In genomic region chr2:239245872-239246701, GRCh38 we compare ENCODE assay signal across 13 cellular contexts.
DNase-seq lines count a peak whose midpoint lies in the region; ATAC-seq, FAIRE-seq and TF ChIP-seq lines count a peak whose summit lies in the region.
"Had no signal": no experiment of that assay in that cellular context is flagged by ENCODE, and none has a peak within 500 bp of the region (broad histone marks: within the 10 kb centered on the region; RNA-seq: fewer than 3 reads in every experiment).

No MANE protein-coding gene starts in this region.

- no peak overlapping the region for H3K4me3 Mint-ChIP-seq in activated CD4-positive, alpha-beta memory T cell treated with anti-CD3 and anti-CD28 coated beads for 36 hours
- H3K4me3 Mint-ChIP-seq: stimulated activated naive CD8-positive, alpha-beta T cell treated with anti-CD3 and anti-CD28 coated beads, Interleukin-15, Interleukin-2, amounts not matched to agents 100 ng/mL and 50 ng/mL, for 24 hours; T-helper 2 cell treated with Interferon-gamma antibody and Interleukin-4, amounts not matched to agents 5 μg/mL and 100 μg/mL, for 36 hours had no signal

- H3K4me3 ChIP-seq in BE2C (ENCODE audit: low read depth, low read length) = peak overlapping the region; percentile 56
- no peak overlapping the region for H3K4me3 ChIP-seq in endocrine pancreas (ENCODE audit: control insufficient read depth, insufficient read depth, low read length)
- H3K4me3 ChIP-seq in mucosa of stomach (ENCODE audit: low read length) = no peak overlapping the region

- no peaks in the 10 kb centered on the region for H3K27me3 ChIP-seq in BE2C
- no peaks in the 10 kb centered on the region for H3K27me3 ChIP-seq in endocrine pancreas (ENCODE audit: control insufficient read depth, insufficient read depth, low read length)
- H3K27me3 ChIP-seq in mucosa of stomach (ENCODE audit: control insufficient read depth, insufficient read depth, low read length) = no peaks in the 10 kb centered on the region

- H3K9me3 ChIP-seq in BE2C (peaks cover 3% of the 10 kb centered on the region; the same call in 1 of the 2 replicates), endocrine pancreas (ENCODE audit: control insufficient read depth, low read length) (no peaks in the 10 kb centered on the region), mucosa of stomach (ENCODE audit: control insufficient read depth, low read length) (no peaks in the 10 kb centered on the region)

- intact Hi-C loops in activated CD4-positive, alpha-beta memory T cell treated with anti-CD3 and anti-CD28 coated beads for 36 hours (cut with micrococcal nuclease) = no loop called here

- peak overlapping the region; percentile 58 for H3K9ac ChIP-seq in endocrine pancreas (ENCODE audit: control insufficient read depth, insufficient read depth, low read length)
- peak overlapping the region; percentile 41 for H3K9ac ChIP-seq in mucosa of stomach (ENCODE audit: low read length)

- H3K36me3 Mint-ChIP-seq in activated CD4-positive, alpha-beta memory T cell treated with anti-CD3 and anti-CD28 coated beads for 36 hours = peaks cover 2% of the 10 kb centered on the region

- TF ChIP-seq CTCF in BE2C (IDR thresholded peaks at IDR 0.05; ENCODE audit: low read depth, low read length) = no peak

- peaks cover 35% of the 10 kb centered on the region for H3K4me1 ChIP-seq in BE2C
- no peaks in the 10 kb centered on the region for H3K4me1 ChIP-seq in endocrine pancreas (ENCODE audit: control insufficient read depth, insufficient read depth, low read length)
- H3K4me1 ChIP-seq in mucosa of stomach (ENCODE audit: control insufficient read depth, insufficient read depth, low read length) = peaks cover 47% of the 10 kb centered on the region

- no peaks in the 10 kb centered on the region for H3K9me3 Mint-ChIP-seq in activated CD4-positive, alpha-beta memory T cell treated with anti-CD3 and anti-CD28 coated beads for 36 hours
- H3K9me3 Mint-ChIP-seq: activated naive CD4-positive, alpha-beta T cell treated with anti-CD3 and anti-CD28 coated beads, Interleukin-2, amount 50 U/mL, for 72 hours; stimulated activated naive CD8-positive, alpha-beta T cell treated with anti-CD3 and anti-CD28 coated beads, Interleukin-15, Interleukin-2, amounts not matched to agents 100 ng/mL and 50 ng/mL, for 24 hours; T-helper 2 cell treated with Interferon-gamma antibody and Interleukin-4, amounts not matched to agents 5 μg/mL and 100 μg/mL, for 36 hours had no signal

- CTCF ChIA-PET in activated CD4-positive, alpha-beta memory T cell treated with anti-CD3 and anti-CD28 coated beads for 36 hours (lab: Charles Lee) = no interaction called here

- POLR2A ChIA-PET in activated CD4-positive, alpha-beta memory T cell treated with anti-CD3 and anti-CD28 coated beads for 36 hours (lab: Charles Lee) = no interaction called here

- no peaks in the 10 kb centered on the region for H3K27me3 Mint-ChIP-seq in activated CD4-positive, alpha-beta memory T cell treated with anti-CD3 and anti-CD28 coated beads for 36 hours
- H3K27me3 Mint-ChIP-seq: stimulated activated naive CD8-positive, alpha-beta T cell treated with anti-CD3 and anti-CD28 coated beads, Interleukin-15, Interleukin-2, amounts not matched to agents 100 ng/mL and 50 ng/mL, for 24 hours had no signal

- no peak for ATAC-seq in HG03039 (IDR thresholded peaks at IDR 0.05; ENCODE audit: unreplicated experiment)

- peak; percentile 66 for DNase-seq in BE2C
- peak; percentile 64 for DNase-seq in NCI-H1105 treated with DMSO at 0.1 percent for 48 hours (lab: John Stamatoyannopoulos, UW)
- DNase-seq in AML-193 (lab: John Stamatoyannopoulos, UW) = no peak
- no peak for DNase-seq in frontal cortex (ENCODE audit: low spot score in 2 of 2)
- DNase-seq in activated CD4-positive, alpha-beta memory T cell treated with anti-CD3 and anti-CD28 coated beads for 36 hours = no peak
- DNase-seq: NCI-H1436 had no signal

- H3K4me1 Mint-ChIP-seq in activated CD4-positive, alpha-beta memory T cell treated with anti-CD3 and anti-CD28 coated beads for 36 hours (ENCODE audit: low read depth) = peaks cover 37% of the 10 kb centered on the region

- no peak for FAIRE-seq in frontal cortex (lab: Jason Lieb, UNC)
- FAIRE-seq: GM18507 had no signal

- no peaks in the 10 kb centered on the region; the same call in 1 of the 2 replicates for H3K36me3 ChIP-seq in BE2C
- no peaks in the 10 kb centered on the region for H3K36me3 ChIP-seq in endocrine pancreas (ENCODE audit: control insufficient read depth, insufficient read depth, low read length)
- H3K36me3 ChIP-seq in mucosa of stomach (ENCODE audit: control insufficient read depth, insufficient read depth, low read length) = no peaks in the 10 kb centered on the region

- no peak overlapping the region for H3K27ac Mint-ChIP-seq in activated CD4-positive, alpha-beta memory T cell treated with anti-CD3 and anti-CD28 coated beads for 36 hours
- H3K27ac Mint-ChIP-seq: activated naive CD4-positive, alpha-beta T cell treated with anti-CD3 and anti-CD28 coated beads, Interleukin-2, amount 50 U/mL, for 72 hours; stimulated activated naive CD8-positive, alpha-beta T cell treated with anti-CD3 and anti-CD28 coated beads, Interleukin-15, Interleukin-2, amounts not matched to agents 100 ng/mL and 50 ng/mL, for 24 hours; T-helper 2 cell treated with Interferon-gamma antibody and Interleukin-4, amounts not matched to agents 5 μg/mL and 100 μg/mL, for 36 hours had no signal

Comparison
In these comparisons a context has a peak if more than half of its experiments do, and no peak if none do; other contexts are left out.
1. DNase-seq: peak in BE2C (single experiment) and NCI-H1105 treated with DMSO at 0.1 percent for 48 hours (single experiment); none in AML-193 (0 of 2), frontal cortex (0 of 2) and activated CD4-positive, alpha-beta memory T cell treated with anti-CD3 and anti-CD28 coated beads for 36 hours (single experiment).